Comparison of ENCODE assay signal across 27 cellular contexts in the genomic region with DNA sequence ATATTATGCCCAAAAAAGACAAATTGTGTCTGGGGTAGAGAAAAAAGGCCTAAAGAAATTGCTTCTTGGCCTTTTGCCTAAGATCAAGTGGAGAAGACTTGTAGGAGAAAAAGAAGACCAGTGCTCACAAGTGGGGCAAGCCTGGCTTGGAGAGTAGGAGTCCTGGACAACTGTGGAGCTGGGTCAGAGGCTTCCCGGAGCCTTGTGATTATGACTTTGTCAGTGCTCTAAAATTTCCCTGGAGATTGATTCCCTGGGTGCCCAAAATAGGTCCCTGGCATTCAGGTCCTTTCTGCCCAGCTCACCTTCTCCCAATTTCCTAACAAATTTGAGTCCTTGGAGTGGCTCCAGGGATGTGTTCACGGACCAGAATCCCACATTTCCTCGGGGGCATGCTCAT. TPM values are rescaled to one million over a fixed set of nuclear protein-coding genes. Genes with fewer than 3 reads are reported as not detected.
DNase-seq lines count a peak whose midpoint lies in the region; ATAC-seq and TF ChIP-seq lines count a peak whose summit lies in the region.
"Had no signal": no experiment of that assay in that cellular context is flagged by ENCODE, and none has a peak within 500 bp of the region (broad histone marks: within the 10 kb centered on the region; RNA-seq: fewer than 3 reads in every experiment).

No MANE protein-coding gene starts in this region.

- DNase-seq in PC-9, result no peak
- no peak for DNase-seq in right cardiac atrium
- no peak for DNase-seq in NCI-H510A (lab: John Stamatoyannopoulos, UW)
- DNase-seq in mesenteric fat pad (ENCODE audit: low spot score), result no peak
- no peak for DNase-seq in effector memory CD4-positive, alpha-beta T cell
- DNase-seq: activated CD4-positive, alpha-beta memory T cell treated with anti-CD3 and anti-CD28 coated beads for 36 hours; activated CD4-positive, CD25-positive, alpha-beta regulatory T cell treated with anti-CD3 and anti-CD28 coated beads, Interleukin-2, amount 50 U/mL, for 72 hours; activated naive CD8-positive, alpha-beta T cell treated with anti-CD3 and anti-CD28 coated beads, Interleukin-2, amount 50 U/mL, for 24 hours; activated T-cell treated with anti-CD3 and anti-CD28 coated beads, Interleukin-2, amount 50 U/mL, for 72 hours; Calu3; central memory CD4-positive, alpha-beta T cell; cortex of kidney; DMS79; midbrain; natural killer cell; NCI-H146; NCI-H345; SIG-M5; stimulated activated naive CD4-positive, alpha-beta T cell treated with Interleukin-2 at 50 U/mL for 16 hours; upper lobe of right lung had no signal

- peak overlapping the region; percentile 63; the same call in 1 of the 2 replicates for H3K9ac ChIP-seq in BLaER1

- H3K4me1 ChIP-seq in BLaER1 (peaks cover 16% of the 10 kb centered on the region), PC-9 (replicated peaks; ENCODE audit: insufficient read depth) (peaks cover 37% of the 10 kb centered on the region), right cardiac atrium (ENCODE audit: control insufficient read depth, insufficient read depth, low read length) (no peaks in the 10 kb centered on the region)
- no peaks in the 10 kb centered on the region for H3K4me1 ChIP-seq in effector memory CD4-positive, alpha-beta T cell (ENCODE audit: control insufficient read depth, insufficient read depth, low read length, poor library complexity, severe bottlenecking)
- H3K4me1 ChIP-seq: upper lobe of right lung had no signal

- H3K4me3 ChIP-seq in BLaER1, result no peak overlapping the region
- H3K4me3 ChIP-seq in PC-9, result no peak overlapping the region
- no peak overlapping the region for H3K4me3 ChIP-seq in right cardiac atrium (ENCODE audit: low read length)
- no peak overlapping the region for H3K4me3 ChIP-seq in effector memory CD4-positive, alpha-beta T cell (ENCODE audit: insufficient read depth, low read depth, low read length, poor library complexity, severe bottlenecking)
- H3K4me3 ChIP-seq: smooth muscle cell, upper lobe of right lung had no signal

- H3K36me3 ChIP-seq in BLaER1 (no peaks in the 10 kb centered on the region), PC-9 (ENCODE audit: low read depth) (no peaks in the 10 kb centered on the region)
- H3K36me3 ChIP-seq in effector memory CD4-positive, alpha-beta T cell (ENCODE audit: control insufficient read depth, insufficient read depth, low read length), result no peaks in the 10 kb centered on the region
- H3K36me3 ChIP-seq: upper lobe of right lung had no signal

- no peak for ATAC-seq in right cardiac atrium
- ATAC-seq: activated naive CD8-positive, alpha-beta T cell treated with anti-CD3 and anti-CD28 coated beads, Interleukin-2, amount 50 U/mL, for 24 hours; activated T-cell treated with anti-CD3 and anti-CD28 coated beads, Interleukin-2, amount 50 U/mL, for 72 hours; natural killer cell; upper lobe of right lung had no signal

- H3K4me2 ChIP-seq in BLaER1 (no peak overlapping the region), PC-9 (peak overlapping the region; percentile 71)

- TF ChIP-seq CTCF in PC-9 (conservative IDR thresholded peaks at IDR 0.05), result no peak

- no peaks in the 10 kb centered on the region for H3K9me2 ChIP-seq in PC-9 (ENCODE audit: insufficient read depth)

- H3K27ac ChIP-seq in BLaER1 (no peak overlapping the region), PC-9 (peak overlapping the region; percentile 70), right cardiac atrium (ENCODE audit: low read length) (peak overlapping the region; percentile 99)
- H3K27ac ChIP-seq in effector memory CD4-positive, alpha-beta T cell (ENCODE audit: insufficient read depth, low read length, poor library complexity, severe bottlenecking), result no peak overlapping the region
- H3K27ac ChIP-seq: upper lobe of right lung had no signal

- H3K9me3 ChIP-seq in BLaER1, result no peaks in the 10 kb centered on the region
- no peaks in the 10 kb centered on the region for H3K9me3 ChIP-seq in PC-9 (ENCODE audit: insufficient read depth, low read depth)
- no peaks in the 10 kb centered on the region for H3K9me3 ChIP-seq in right cardiac atrium (ENCODE audit: control insufficient read depth, low read length)
- H3K9me3 ChIP-seq in effector memory CD4-positive, alpha-beta T cell (ENCODE audit: control insufficient read depth, low read length), result no peaks in the 10 kb centered on the region
- H3K9me3 ChIP-seq: upper lobe of right lung had no signal

- H3F3A ChIP-seq in PC-9 (ENCODE audit: insufficient read depth, low read depth), result peaks cover 30% of the 10 kb centered on the region; the same call in 1 of the 2 replicates

- BruUV-seq in PC-9 (replicated peaks; lab: Mats Ljungman, UMichigan), result no TSS peak

- intact Hi-C loops in PC-9 (cut with micrococcal nuclease; ENCODE audit: unreplicated experiment), result loop anchor here (2.0 to 5.0 kb wide), 2 partner anchors 69 to 189 kb away; a partner anchor contains a TSS
- intact Hi-C loops in right cardiac atrium (cut with DNase I), result loop anchor here in 3 of 4 donors (5.0 to 10.0 kb wide), 3 partner anchors 34 to 187 kb away; no protein-coding TSS in a partner anchor

- H3K79me2 ChIP-seq in PC-9 (ENCODE audit: low read depth), result no peaks in the 10 kb centered on the region

- H3K27me3 ChIP-seq in BLaER1 (no peaks in the 10 kb centered on the region), PC-9 (ENCODE audit: insufficient read depth, low read depth) (no peaks in the 10 kb centered on the region), right cardiac atrium (ENCODE audit: control insufficient read depth, insufficient read depth) (no peaks in the 10 kb centered on the region)
- no peaks in the 10 kb centered on the region for H3K27me3 ChIP-seq in effector memory CD4-positive, alpha-beta T cell (replicated peaks; ENCODE audit: control insufficient read depth, insufficient read depth, low read length, poor library complexity, severe bottlenecking)

- WGBS in right cardiac atrium, result 52% methylated on average over 3 of the region's 3 CpGs

- H4K20me1 ChIP-seq in BLaER1 (no peaks in the 10 kb centered on the region), PC-9 (ENCODE audit: insufficient read depth) (no peaks in the 10 kb centered on the region)

- H2AFZ ChIP-seq in PC-9, result no peak overlapping the region

- CTCF ChIA-PET in PC-9 (lab: Charles Lee), result interaction anchor here (1.7 to 2.9 kb wide), 2 partner anchors 11 to 22 kb away, joined by 6 to 22 read pairs; no protein-coding TSS in a partner anchor

- POLR2A ChIA-PET in PC-9 (lab: Charles Lee; ENCODE audit: unreplicated experiment), result interaction anchor here (0.6 kb wide), 1 partner anchor 496 kb away, joined by 3 read pairs; no protein-coding TSS in a partner anchor

RNA-seq across cellular contexts. Expression of a gene that starts 0.8 kb away (rescaled TPM):
- 8.2 and 9.8 TPM in 2 replicates for total RNA-seq in PC-9 (2021)
- 100 to 1,000 TPM; 101 to 188 (median 149) TPM for total RNA-seq in right cardiac atrium
- polyA plus RNA-seq in right cardiac atrium, result 144 TPM
- total RNA-seq in mesenteric fat pad, result not detected
- total RNA-seq: activated CD4-positive, alpha-beta memory T cell treated with anti-CD3 and anti-CD28 coated beads for 36 hours; lower leg skin; renal cortical epithelial cell; temporal lobe; upper lobe of right lung had no signal
- polyA plus RNA-seq: smooth muscle cell had no signal

RNA-seq across cellular contexts. Expression of a gene that starts 6.2 kb away (rescaled TPM):
- total RNA-seq in PC-9 (2021) (not detected in 2 replicates), right cardiac atrium (1 to 10 TPM; 1.3 to 3.0 (median 1.8) TPM), mesenteric fat pad (not detected)
- polyA plus RNA-seq in right cardiac atrium, result 2.2 TPM
- total RNA-seq: A172, Calu3, lower leg skin, natural killer cell, renal cortical epithelial cell, smooth muscle cell, temporal lobe, upper lobe of right lung had no signal
- polyA plus RNA-seq: smooth muscle cell had no signal

RNA-seq across cellular contexts. Expression of a gene that starts 18.6 kb away (rescaled TPM):
- total RNA-seq in PC-9 (2021), result 1.5 and 2.3 TPM in 2 replicates
- total RNA-seq in right cardiac atrium, result 10 to 100 TPM in 1 of 4 donors, 1 to 10 TPM in 3; 9.4 to 17.3 (median 9.6) TPM
- polyA plus RNA-seq in right cardiac atrium, result 7.3 TPM
- total RNA-seq in mesenteric fat pad, result not detected
- total RNA-seq: Calu3, natural killer cell, omental fat pad, smooth muscle cell had no signal

RNA-seq across cellular contexts. Expression of a gene that starts 26.8 kb away (rescaled TPM):
- 2.8 and 4.6 TPM in 2 replicates for total RNA-seq in PC-9 (2021)
- total RNA-seq in right cardiac atrium, result 1 to 10 TPM in 3 of 4 donors, under 1 TPM in 1; 0.96 to 3.3 (median 1.5) TPM
- polyA plus RNA-seq in right cardiac atrium, result 0.72 TPM
- 1.0 TPM for total RNA-seq in mesenteric fat pad

RNA-seq across cellular contexts. Expression of a gene that starts 41.5 kb away (rescaled TPM):
- 42.2 and 47.5 TPM in 2 replicates for total RNA-seq in PC-9 (2021)
- total RNA-seq in right cardiac atrium, result 10 to 100 TPM; 40.3 to 77.1 (median 56.4) TPM
- 98.2 TPM for polyA plus RNA-seq in right cardiac atrium
- total RNA-seq in mesenteric fat pad, result 61.9 TPM

Comparison
In these comparisons a context has a peak if more than half of its experiments do, and no peak if none do; other contexts are left out.
1. H3K27ac ChIP-seq: peak in PC-9 (single experiment) and right cardiac atrium (single experiment); none in BLaER1 (single experiment) and effector memory CD4-positive, alpha-beta T cell (single experiment).